In the genomic region with DNA sequence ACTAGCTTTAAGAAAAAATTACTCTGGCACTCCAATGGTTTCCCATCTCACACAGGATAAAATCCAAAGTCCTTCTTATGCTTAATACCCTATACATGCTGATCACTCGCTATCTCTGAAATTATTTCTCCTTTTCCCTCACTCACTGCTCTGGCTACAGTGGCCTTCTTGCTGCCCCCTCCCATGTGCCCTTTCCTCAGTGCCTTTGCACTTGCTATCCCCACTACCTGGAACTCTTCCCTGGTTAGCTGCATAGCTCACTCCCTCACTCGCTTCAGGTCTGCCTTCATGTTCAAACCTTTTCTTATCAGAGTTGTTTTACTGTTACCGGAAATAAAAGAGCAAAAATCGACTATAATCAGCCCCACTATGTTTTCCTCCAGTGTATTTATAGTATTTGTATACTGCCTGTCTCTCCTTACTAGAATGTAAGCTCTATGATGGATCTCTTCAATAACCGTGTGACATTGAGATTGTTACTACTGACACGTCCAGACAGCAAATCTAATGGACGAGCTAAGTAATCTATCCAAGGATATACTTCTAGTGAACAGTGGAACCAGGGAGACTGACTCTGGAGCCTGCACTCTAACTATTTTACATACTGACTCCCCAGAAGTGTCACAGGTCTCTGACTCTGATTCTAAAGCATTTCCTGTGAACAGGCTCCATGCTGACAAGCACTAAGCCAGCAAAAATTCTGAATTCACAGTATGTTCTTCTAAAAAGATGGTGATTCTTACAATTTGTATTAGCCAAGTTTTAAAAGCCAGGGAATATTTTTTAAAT, we compare ENCODE assay signal across 10 cellular contexts. TPM values are rescaled to one million over a fixed set of nuclear protein-coding genes. Genes with fewer than 3 reads are reported as not detected.
DNase-seq lines count a peak whose midpoint lies in the region; ATAC-seq, FAIRE-seq and TF ChIP-seq lines count a peak whose summit lies in the region.
"Had no signal": no experiment of that assay in that cellular context is flagged by ENCODE, and none has a peak within 500 bp of the region (broad histone marks: within the 10 kb centered on the region; RNA-seq: fewer than 3 reads in every experiment).

No MANE protein-coding gene starts in this region.

- no peaks in the 10 kb centered on the region for H3K9me2 ChIP-seq in OCI-LY7 (ENCODE audit: insufficient read depth, low read length)

- H3K4me2 ChIP-seq in OCI-LY7 (ENCODE audit: low read length), result peak overlapping the region; percentile 71

- H3K27ac ChIP-seq in OCI-LY7 (ENCODE audit: low read depth, low read length, poor library complexity, severe bottlenecking), result peak overlapping the region; percentile 51
- H3K27ac ChIP-seq in epithelial cell of prostate, result peak overlapping the region; percentile 40
- H3K27ac ChIP-seq in pancreas, result peak overlapping the region; percentile 28 to 73 (median 68)
- H3K27ac ChIP-seq: Peyer's patch had no signal

- ATAC-seq in pancreas, result peak; percentile 53 to 70 (median 60)
- ATAC-seq in HG03442 (IDR thresholded peaks at IDR 0.05; ENCODE audit: unreplicated experiment), result no peak
- ATAC-seq in GM18868 (IDR thresholded peaks at IDR 0.05; ENCODE audit: unreplicated experiment), result no peak
- ATAC-seq in HG03280 (IDR thresholded peaks at IDR 0.05; ENCODE audit: unreplicated experiment), result no peak

- intact Hi-C loops in OCI-LY7 (cut with micrococcal nuclease; ENCODE audit: unreplicated experiment) (no loop called here), pancreas (cut with DNase I) (no loop called here)

- TF ChIP-seq CTCF in OCI-LY7 (conservative IDR thresholded peaks at IDR 0.05; ENCODE audit: low read length) (no peak), pancreas (IDR thresholded peaks at IDR 0.05) (no peak)

- BruUV-seq in OCI-LY7 (replicated peaks; lab: Mats Ljungman, UMichigan), result no TSS peak

- no peaks in the 10 kb centered on the region for H3K27me3 ChIP-seq in pancreas
- H3K27me3 ChIP-seq: Peyer's patch had no signal

- H2AFZ ChIP-seq in OCI-LY7 (ENCODE audit: low read length), result no peak overlapping the region; the same call in 1 of the 2 replicates

- peaks cover 8% of the 10 kb centered on the region for H3K36me3 ChIP-seq in OCI-LY7 (ENCODE audit: insufficient read depth, low read length)
- no peaks in the 10 kb centered on the region for H3K36me3 ChIP-seq in pancreas

- WGBS in pancreas, 2 donors, result 33 to 34% methylated on average over 7 of the region's 7 CpGs

- DNase-seq in EL (peak; percentile 83), OCI-LY7 (ENCODE audit: low spot score) (peak; percentile 67), epithelial cell of prostate (ENCODE audit: low read depth, low spot score) (no peak), pancreas (no peak), KBM-7 (no peak)
- DNase-seq: activated effector memory CD4-positive, alpha-beta T cell treated with Interleukin-2 at 50 U/mL for 16 hours; Peyer's patch had no signal

- POLR2A ChIA-PET in OCI-LY7 (lab: Charles Lee), result interaction anchor here (0.5 to 2.8 kb wide), 6 partner anchors 17 to 71 kb away, joined by 3 to 11 read pairs (median 4); no protein-coding TSS in a partner anchor

- in situ Hi-C loops in KBM-7 (cut with MboI; ENCODE audit: low pct_unique_long_range_greater_than_20kb, low sequenced_read_pairs), result no loop called here

- H3K4me1 ChIP-seq in OCI-LY7 (ENCODE audit: insufficient read depth, low read length, poor library complexity, severe bottlenecking) (peaks cover 57% of the 10 kb centered on the region), pancreas (peaks cover 9 to 52% (median 43%) of the 10 kb centered on the region in 3 donors)

- CTCF ChIA-PET in OCI-LY7 (lab: Charles Lee; ENCODE audit: unreplicated experiment), result interaction anchor here (0.6 kb wide), 1 partner anchor 262 kb away, joined by 3 read pairs; no protein-coding TSS in a partner anchor

- H3K9me3 ChIP-seq in OCI-LY7 (ENCODE audit: low read length) (no peaks in the 10 kb centered on the region), pancreas (no peaks in the 10 kb centered on the region)
- H3K9me3 ChIP-seq: Peyer's patch had no signal

- peak overlapping the region; percentile 48 for H3K4me3 ChIP-seq in OCI-LY7 (ENCODE audit: low read depth, low read length, poor library complexity, severe bottlenecking)
- H3K4me3 ChIP-seq in pancreas, result peak overlapping the region in 1 of 4 donors; percentile 8
- H3K4me3 ChIP-seq: Peyer's patch had no signal

- peaks cover 20% of the 10 kb centered on the region; the same call in 1 of the 2 replicates for H4K20me1 ChIP-seq in OCI-LY7 (ENCODE audit: insufficient read depth, low read length)

- peaks cover 70% of the 10 kb centered on the region for H3K79me2 ChIP-seq in OCI-LY7 (ENCODE audit: insufficient read depth, low read depth, low read length)

- FAIRE-seq in pancreas (lab: Jason Lieb, UNC), result no peak

RNA-seq across cellular contexts. Expression of a gene that starts 25.1 kb away (rescaled TPM):
- total RNA-seq in OCI-LY7 (2014; rRNA removed; shearing (Covaris generic)), result 42.5 and 43.2 TPM in 2 replicates
- total RNA-seq in OCI-LY7 (2022), result 79.1 and 81.4 TPM in 2 replicates
- 10 to 100 TPM; 13.0 to 78.4 (median 61.3) TPM for total RNA-seq in pancreas
- polyA plus RNA-seq in pancreas, result 10 to 100 TPM; 31.8 to 44.1 TPM

Comparison
In these comparisons a context has a peak if more than half of its experiments do, and no peak if none do; other contexts are left out.
1. DNase-seq: peak in EL (single experiment) and OCI-LY7 (single experiment); none in epithelial cell of prostate (single experiment), pancreas (0 of 6) and KBM-7 (single experiment).
2. ATAC-seq: peak in pancreas (4 of 4); none in HG03442 (single experiment), GM18868 (single experiment) and HG03280 (single experiment).
3. Peak in every context shown above with its lines, with median percentiles within 50 percentile points of each other: H3K27ac ChIP-seq.